Comparison of ENCODE assay signal across 18 cellular contexts in genomic region chr6:3046295-3046694, GRCh38.
"Had no signal": no experiment of that assay in that cellular context is flagged by ENCODE, and none has a peak within 500 bp of the region (broad histone marks: within the 10 kb centered on the region; RNA-seq: fewer than 3 reads in every experiment).

No MANE protein-coding gene starts in this region.

- H3K4me1 ChIP-seq: right atrium auricular region, suprapubic skin, transverse colon had no signal

- H3K27ac Mint-ChIP-seq: activated naive CD8-positive, alpha-beta T cell; activated T-helper 1 cell treated with anti-CD3 and anti-CD28 coated beads, Interleukin-12 subunit alpha, Interleukin-12 subunit beta, Interleukin-2, Interleukin-4 antibody, amounts not matched to agents 30 ng/mL and 10 ng/mL and 1 ng/mL, durations not matched to agents 14 hours and 24 hours and 36 hours; effector memory CD8-positive, alpha-beta T cell; progenitor cell of endocrine pancreas had no signal

- DNase-seq: activated CD4-positive, alpha-beta T cell treated with anti-CD3 and anti-CD28 coated beads, Interleukin-2, amount 50 U/mL, for 4 hours; activated CD4-positive, CD25-positive, alpha-beta regulatory T cell treated with anti-CD3 and anti-CD28 coated beads, Interleukin-2, amount 50 U/mL, for 72 hours; activated gamma-delta T cell treated with Interleukin-2 at 50 U/mL for 16 hours; effector memory CD8-positive, alpha-beta T cell; head of caudate nucleus; stimulated activated CD4-positive, alpha-beta T cell treated with anti-CD3 and anti-CD28 coated beads, Interleukin-12 subunit alpha, Interleukin-12 subunit beta, amount 100 ng/mL, for 4 hours; stimulated activated CD4-positive, alpha-beta T cell treated with anti-CD3 and anti-CD28 coated beads, Interleukin-1b, Interleukin-23, amount 100 ng/mL, for 48 hours; stimulated activated CD8-positive, alpha-beta memory T cell treated with anti-CD3 and anti-CD28 coated beads, Interleukin-4, amount 100 ng/mL, for 48 hours; stimulated activated naive CD8-positive, alpha-beta T cell treated with anti-CD3 and anti-CD28 coated beads, Interleukin-15, Interleukin-2, amounts not matched to agents 100 U/mL and 50 U/mL, for 24 hours; transverse colon had no signal

- ATAC-seq: effector memory CD8-positive, alpha-beta T cell; stimulated activated naive CD8-positive, alpha-beta T cell treated with anti-CD3 and anti-CD28 coated beads, Interleukin-15, Interleukin-2, amounts not matched to agents 100 U/mL and 50 U/mL, for 24 hours had no signal

- H3K27me3 Mint-ChIP-seq: activated naive CD8-positive, alpha-beta T cell had no signal

- H3K4me3 Mint-ChIP-seq: activated naive CD8-positive, alpha-beta T cell; activated T-helper 1 cell treated with anti-CD3 and anti-CD28 coated beads, Interleukin-12 subunit alpha, Interleukin-12 subunit beta, Interleukin-2, Interleukin-4 antibody, amounts not matched to agents 30 ng/mL and 10 ng/mL and 1 ng/mL, durations not matched to agents 14 hours and 24 hours and 36 hours; effector memory CD8-positive, alpha-beta T cell had no signal

- H3K9me3 ChIP-seq: right atrium auricular region, suprapubic skin, transverse colon had no signal

- H3K27ac ChIP-seq: cardiac muscle cell, right atrium auricular region, suprapubic skin, transverse colon, VCaP had no signal

- H3K27me3 ChIP-seq: cardiac muscle cell, right atrium auricular region, suprapubic skin had no signal

- H3K36me3 ChIP-seq: cardiac muscle cell, right atrium auricular region, suprapubic skin, transverse colon had no signal

- H3K36me3 Mint-ChIP-seq: activated naive CD8-positive, alpha-beta T cell had no signal

- H3K4me3 ChIP-seq: cardiac muscle cell, lung, right atrium auricular region, suprapubic skin, transverse colon had no signal
